Comparison of ENCODE assay signal across 8 cellular contexts in the genomic region with DNA sequence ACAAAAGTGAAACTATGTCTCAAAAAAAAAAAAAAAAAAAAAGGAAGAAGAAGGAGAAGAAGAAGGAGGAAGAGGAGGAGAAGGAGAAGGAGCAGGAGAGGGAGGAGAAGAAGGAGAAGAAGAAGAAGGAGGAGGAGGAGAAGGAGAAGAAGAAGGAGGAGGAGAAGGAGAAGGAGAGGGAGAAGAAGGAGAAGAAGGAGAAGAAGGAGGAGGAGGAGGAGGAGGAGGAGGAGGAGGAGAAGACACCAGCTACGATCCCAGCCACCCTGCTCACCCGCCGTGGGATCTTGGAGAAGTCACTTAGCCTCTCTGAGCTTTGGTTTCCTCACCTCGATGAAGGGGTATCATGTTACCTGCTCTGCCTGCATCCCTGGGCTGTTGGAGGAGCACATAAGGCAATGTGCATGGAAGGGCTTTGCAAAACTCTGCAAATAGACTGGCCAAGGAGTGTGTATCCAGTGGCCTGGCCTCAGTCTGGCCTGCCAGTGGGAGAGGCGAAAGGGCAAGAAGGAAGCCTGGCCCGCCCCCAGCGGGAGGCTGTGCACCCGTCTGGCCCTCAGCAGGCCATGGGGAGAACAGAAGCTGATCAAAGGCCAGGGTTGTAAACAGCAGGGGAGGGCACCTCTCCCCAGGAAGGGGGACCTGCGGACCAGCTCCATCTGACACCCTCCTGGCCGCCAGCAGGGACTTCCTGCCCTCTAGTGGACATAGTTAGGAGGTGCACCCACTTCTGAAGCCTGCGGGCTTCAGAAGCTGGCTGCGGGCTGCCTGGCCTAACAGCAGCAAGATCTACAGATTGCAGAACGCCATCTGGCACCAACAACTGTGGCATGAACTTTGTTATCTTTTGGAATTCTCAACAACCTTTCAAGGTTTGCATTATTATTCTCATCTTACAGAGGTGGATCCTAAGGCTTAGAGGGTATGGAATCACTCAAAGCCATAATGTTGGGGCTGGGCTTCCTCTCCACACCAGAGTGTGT. TPM values are rescaled to one million over a fixed set of nuclear protein-coding genes. Genes with fewer than 3 reads are reported as not detected.
DNase-seq lines count a peak whose midpoint lies in the region; ATAC-seq and TF ChIP-seq lines count a peak whose summit lies in the region.

No MANE protein-coding gene starts in this region.

- no peak overlapping the region for H3K4me3 Mint-ChIP-seq in activated naive CD8-positive, alpha-beta T cell treated with anti-CD3 and anti-CD28 coated beads, Interleukin-2, amount 10 ng/mL, durations not matched to agents 7 days and 5 days

- WGBS in heart right ventricle, 2 donors = 30 to 33% methylated on average over 13 of the region's 13 CpGs

- ATAC-seq in GM19467 (IDR thresholded peaks at IDR 0.05; ENCODE audit: unreplicated experiment) (peak; percentile 64), heart right ventricle (peak; percentile 67 to 85 (median 72)), GM18517 (IDR thresholded peaks at IDR 0.05; ENCODE audit: unreplicated experiment) (no peak)
- ATAC-seq in activated naive CD8-positive, alpha-beta T cell treated with anti-CD3 and anti-CD28 coated beads, Interleukin-2, amount 10 ng/mL, durations not matched to agents 7 days and 5 days (ENCODE audit: low read depth) = peak; percentile 59

- DNase-seq in AG10803 (ENCODE audit: low read depth) = peak; percentile 58
- peak; percentile 55 for DNase-seq in NCI-H1436 treated with DMSO at 0.1 percent for 48 hours (lab: John Stamatoyannopoulos, UW)
- DNase-seq in SW480 (ENCODE audit: low spot score) = peak; percentile 90
- peak; percentile 70 for DNase-seq in activated naive CD8-positive, alpha-beta T cell treated with anti-CD3 and anti-CD28 coated beads, Interleukin-2, amount 10 ng/mL, durations not matched to agents 7 days and 5 days
- DNase-seq in heart right ventricle = peak; percentile 46 to 56
- peak; percentile 49 for DNase-seq in renal cortical epithelial cell (ENCODE audit: low read depth)

- no peaks in the 10 kb centered on the region for H3K36me3 Mint-ChIP-seq in activated naive CD8-positive, alpha-beta T cell treated with anti-CD3 and anti-CD28 coated beads, Interleukin-2, amount 10 ng/mL, durations not matched to agents 7 days and 5 days

- intact Hi-C loops in heart right ventricle (cut with DNase I) = loop anchor here (1.0 to 10.0 kb wide), 13 partner anchors 43 to 210 kb away; partner anchors contain the start of gene KLHDC8A (in 3 of the 10)

- H3K27me3 Mint-ChIP-seq in activated naive CD8-positive, alpha-beta T cell treated with anti-CD3 and anti-CD28 coated beads, Interleukin-2, amount 10 ng/mL, durations not matched to agents 7 days and 5 days = peaks cover 38% of the 10 kb centered on the region

- H3K4me1 ChIP-seq in heart right ventricle = peaks cover 0 to 7% (median 0%) of the 10 kb centered on the region in 9 donors

- no peaks in the 10 kb centered on the region for H3K36me3 ChIP-seq in heart right ventricle

- H3K9me3 Mint-ChIP-seq in activated naive CD8-positive, alpha-beta T cell treated with anti-CD3 and anti-CD28 coated beads, Interleukin-2, amount 10 ng/mL, durations not matched to agents 7 days and 5 days = no peaks in the 10 kb centered on the region

- H3K4me3 ChIP-seq in AG10803 (ENCODE audit: low read length) (no peak overlapping the region), heart right ventricle (no peak overlapping the region)

- no peak overlapping the region for H3K27ac Mint-ChIP-seq in activated naive CD8-positive, alpha-beta T cell treated with anti-CD3 and anti-CD28 coated beads, Interleukin-2, amount 10 ng/mL, durations not matched to agents 7 days and 5 days

- POLR2A ChIA-PET in activated naive CD8-positive, alpha-beta T cell treated with anti-CD3 and anti-CD28 coated beads, Interleukin-2, amount 10 ng/mL, durations not matched to agents 7 days and 5 days (lab: Charles Lee) = interaction anchor here (0.7 kb wide), 1 partner anchor 131 kb away, joined by 5 read pairs; no protein-coding TSS in a partner anchor

- peak; percentile 85 for TF ChIP-seq CTCF in AG10803 (conservative IDR thresholded peaks at IDR 0.05; ENCODE audit: low read length)
- peak in 8 of 9 donors; percentile 95 to 99 (median 96) for TF ChIP-seq CTCF in heart right ventricle (IDR thresholded peaks at IDR 0.05)

- no peaks in the 10 kb centered on the region for H3K9me3 ChIP-seq in heart right ventricle

- no peak overlapping the region for H3K27ac ChIP-seq in heart right ventricle

- peaks cover 31% of the 10 kb centered on the region for H3K4me1 Mint-ChIP-seq in activated naive CD8-positive, alpha-beta T cell treated with anti-CD3 and anti-CD28 coated beads, Interleukin-2, amount 10 ng/mL, durations not matched to agents 7 days and 5 days

- H3K27me3 ChIP-seq in heart right ventricle = peaks cover 0 to 39% (median 31%) of the 10 kb centered on the region in 7 donors

RNA-seq across cellular contexts. Expression of gene CDK18, which starts 19.2 kb away (rescaled TPM):
- total RNA-seq in activated naive CD8-positive, alpha-beta T cell treated with anti-CD3 and anti-CD28 coated beads, Interleukin-2, amount 10 ng/mL, durations not matched to agents 7 days and 5 days = 1 to 10 TPM; 7.4 to 9.9 TPM
- total RNA-seq in heart right ventricle (100 to 1,000 TPM; 122 to 199 (median 164) TPM), renal cortical epithelial cell (14.6 and 21.1 TPM in 2 replicates)
- 100 to 1,000 TPM in 1 of 2 donors, 10 to 100 TPM in 1; 41.4 to 156 TPM for polyA plus RNA-seq in heart right ventricle

RNA-seq across cellular contexts. Expression of gene BLACAT1, which starts 29.4 kb away (rescaled TPM):
- under 1 TPM; 0.51 to 0.83 TPM for total RNA-seq in activated naive CD8-positive, alpha-beta T cell treated with anti-CD3 and anti-CD28 coated beads, Interleukin-2, amount 10 ng/mL, durations not matched to agents 7 days and 5 days
- total RNA-seq in heart right ventricle (under 1 TPM in 1 of 10 donors, not detected in 9; 0.15 TPM), renal cortical epithelial cell (0.65 and 1.0 TPM in 2 replicates)
- not detected for polyA plus RNA-seq in heart right ventricle
